In the genomic region with DNA sequence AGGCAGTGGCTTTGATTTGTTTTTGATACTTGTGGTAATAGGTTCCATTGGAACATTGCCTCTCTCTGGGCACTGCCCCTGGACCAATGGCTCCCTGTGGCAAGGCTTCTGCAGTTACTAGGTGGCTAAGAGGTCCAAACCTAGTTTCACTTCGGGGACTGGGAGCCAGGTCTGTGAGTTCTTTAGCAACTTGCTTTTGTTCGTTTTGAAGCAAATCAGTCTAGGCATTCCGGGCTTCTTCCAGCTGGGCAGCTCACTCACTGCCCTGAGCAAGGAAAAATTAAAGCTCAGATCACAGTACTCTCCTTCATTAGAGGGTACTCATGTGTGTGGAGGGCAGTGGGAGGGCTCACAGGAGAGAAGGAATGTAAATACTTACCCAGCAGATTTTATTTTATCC, we compare ENCODE assay signal across 30 cellular contexts.
A peak's percentile ranks its signal among the peaks of the same experiment; 100 is the strongest.
DNase-seq lines count a peak whose midpoint lies in the region; ATAC-seq and TF ChIP-seq lines count a peak whose summit lies in the region.
"Had no signal": no experiment of that assay in that cellular context is flagged by ENCODE, and none has a peak within 500 bp of the region (broad histone marks: within the 10 kb centered on the region; RNA-seq: fewer than 3 reads in every experiment).

No MANE protein-coding gene starts in this region.

- H3K9me1 ChIP-seq in IMR-90 (ENCODE audit: insufficient read depth, low read length): no peaks in the 10 kb centered on the region

- intact Hi-C loops in IMR-90 (cut with micrococcal nuclease): no loop called here

- no peak overlapping the region for H4K91ac ChIP-seq in IMR-90 (ENCODE audit: insufficient read depth, low read depth, low read length)

- dilution Hi-C loops in IMR-90 (cut with HindIII; ENCODE audit: low sequenced_read_pairs, unreplicated experiment): no loop called here

- TF ChIP-seq RAD21 in IMR-90 (IDR thresholded peaks at IDR 0.05; ENCODE audit: low read length): no peak

- no peak overlapping the region for H2AK5ac ChIP-seq in IMR-90 (ENCODE audit: low read depth, low read length)

- TF ChIP-seq POLR2A in IMR-90 (IDR thresholded peaks at IDR 0.05; ENCODE audit: low read depth, low read length): no peak

- H3K4me3 ChIP-seq in IMR-90 (ENCODE audit: insufficient read depth, low read depth, low read length): no peak overlapping the region
- H3K4me3 ChIP-seq: GM12878, hepatocyte, lung, right atrium auricular region, spleen, testis had no signal

- H3K14ac ChIP-seq in IMR-90 (replicated peaks; ENCODE audit: low read depth, low read length): no peak overlapping the region

- H3K18ac ChIP-seq in IMR-90 (ENCODE audit: low read depth, low read length): no peak overlapping the region

- no peak overlapping the region for H2BK20ac ChIP-seq in IMR-90 (ENCODE audit: low read depth, low read length)

- H3K27ac ChIP-seq in IMR-90 (ENCODE audit: insufficient read depth, low read length) (no peak overlapping the region), layer of hippocampus (ENCODE audit: low read depth, low read length) (peak overlapping the region; percentile 62)
- H3K27ac ChIP-seq: C4-2B, foreskin keratinocyte, hepatocyte, neutrophil, right atrium auricular region, spleen, testis had no signal

- H3K4me1 ChIP-seq in IMR-90 (ENCODE audit: control insufficient read depth, insufficient read depth, low read length): no peaks in the 10 kb centered on the region
- H3K4me1 ChIP-seq: right atrium auricular region, testis had no signal

- H3K79me1 ChIP-seq in IMR-90 (ENCODE audit: low read depth in 1 of 2, low read length in 2 of 2): no peaks in the 10 kb centered on the region

- no peak overlapping the region for H4K8ac ChIP-seq in IMR-90 (ENCODE audit: low read depth in 2 of 2, low read length in 2 of 2)

- no peak for DNase-seq in IMR-90
- DNase-seq in astrocyte of the hippocampus (ENCODE audit: low read depth, low spot score): peak; percentile 68
- peak; percentile 14 for DNase-seq in pons (ENCODE audit: low spot score)
- no peak for DNase-seq in A172 (ENCODE audit: low spot score)
- no peak for DNase-seq in DMS79 (lab: John Stamatoyannopoulos, UW)
- no peak for DNase-seq in NCI-H187 treated with DMSO at 0.1 percent for 48 hours (lab: John Stamatoyannopoulos, UW)
- DNase-seq: Calu3; foreskin keratinocyte; immature natural killer cell; Kasumi-1; NCI-H1092; NCI-H187; NCI-H345; NCI-H82; OCI-M1; spleen; stimulated activated CD4-positive, alpha-beta T cell treated with anti-CD3 and anti-CD28 coated beads, Interleukin-2, amount 100 ng/mL, for 48 hours; stimulated activated naive B cell treated with anti-CD40 and anti-IgM and Interleukin-4, amounts not matched to agents 10 μg/mL and 1 μg/mL and 100 μg/mL, for 72 hours; T1000; testis had no signal

- BruUV-seq in IMR-90 (replicated peaks; lab: Mats Ljungman, UMichigan): no TSS peak

- no peak overlapping the region for H3K56ac ChIP-seq in IMR-90 (ENCODE audit: extremely low read depth, insufficient read depth, low read length)

- WGBS in IMR-90 (ENCODE audit: extremely low coverage in 2 of 2, insufficient read length in 1 of 2), 2 experiments: 43% methylated on average over 1 of the region's 3 CpGs; no CpG with 5 or more reads in 1 of the 2 experiments

- no peak overlapping the region for H4K5ac ChIP-seq in IMR-90 (ENCODE audit: low read depth, low read length)

- no peak overlapping the region for H2BK120ac ChIP-seq in IMR-90 (ENCODE audit: low read depth, low read length)

- no peaks in the 10 kb centered on the region for H4K20me1 ChIP-seq in IMR-90 (ENCODE audit: insufficient read depth, low read length)

- TF ChIP-seq CTCF in IMR-90 (conservative IDR thresholded peaks at IDR 0.05; ENCODE audit: low read depth, low read length): no peak

- H3K23ac ChIP-seq in IMR-90 (ENCODE audit: low read depth, low read length): no peak overlapping the region

- H2AK9ac ChIP-seq in IMR-90 (replicated peaks; ENCODE audit: low read depth, low read length, poor library complexity): no peak overlapping the region

- POLR2A ChIA-PET in IMR-90 (lab: Charles Lee; ENCODE audit: unreplicated experiment): no interaction called here

- H3K27me3 ChIP-seq in IMR-90 (ENCODE audit: control insufficient read depth, insufficient read depth, low read length) (peaks cover 22% of the 10 kb centered on the region), layer of hippocampus (ENCODE audit: control insufficient read depth, insufficient read depth, low read length) (no peaks in the 10 kb centered on the region)
- H3K27me3 ChIP-seq: foreskin keratinocyte, hepatocyte, right atrium auricular region, testis had no signal

- no peaks in the 10 kb centered on the region for H3K9me3 ChIP-seq in IMR-90 (ENCODE audit: control insufficient read depth, insufficient read depth, low read length)
- H3K9me3 ChIP-seq: neutrophil, right atrium auricular region, spleen, testis had no signal

- ATAC-seq in IMR-90 (ENCODE audit: low read depth): no peak
- ATAC-seq in HG03432 (IDR thresholded peaks at IDR 0.05; ENCODE audit: unreplicated experiment): no peak
- ATAC-seq: esophagus mucosa; foreskin keratinocyte; GM12878; Right ventricle myocardium inferior; stimulated activated naive B cell treated with anti-CD40 and anti-IgM and Interleukin-4, amounts not matched to agents 10 μg/mL and 1 μg/mL and 100 μg/mL, for 72 hours had no signal

- H3K4me2 ChIP-seq in IMR-90 (ENCODE audit: low read depth, low read length): peak overlapping the region; percentile 40; the same call in 1 of the 2 replicates
- H3K4me2 ChIP-seq: hepatocyte had no signal

- H2BK15ac ChIP-seq in IMR-90 (ENCODE audit: low read depth, low read length): no peak overlapping the region

- in situ Hi-C loops in IMR-90 (cut with MboI; ENCODE audit: low sequenced_read_pairs): loop anchor here (10.0 kb wide), 1 partner anchor 984 kb away; no protein-coding TSS in a partner anchor

- CTCF ChIA-PET in IMR-90 (lab: Yijun Ruan, JAX): no interaction called here

- H3K9ac ChIP-seq in IMR-90 (ENCODE audit: low read depth, low read length): no peak overlapping the region

- no peaks in the 10 kb centered on the region for H3K36me3 ChIP-seq in IMR-90 (ENCODE audit: control insufficient read depth, insufficient read depth, low read length)
- H3K36me3 ChIP-seq: neutrophil, right atrium auricular region, spleen had no signal

- no peak overlapping the region for H2BK5ac ChIP-seq in IMR-90 (ENCODE audit: low read depth, low read length, poor library complexity, severe bottlenecking)

- H3K4ac ChIP-seq in IMR-90 (ENCODE audit: low read depth, low read length): no peak overlapping the region

- H2AFZ ChIP-seq in IMR-90 (replicated peaks; ENCODE audit: low read length, poor library complexity): no peak overlapping the region
- H2AFZ ChIP-seq: hepatocyte had no signal

TF ChIP-seq in IMR-90, 13 proteins besides CTCF, POLR2A, EP300 and RAD21:
- TF ChIP-seq MXI1 (IDR thresholded peaks at IDR 0.05; ENCODE audit: borderline replicate concordance, low read depth, low read length) (no peak), FOS (IDR thresholded peaks at IDR 0.05; ENCODE audit: low read depth, low read length) (no peak), MAZ (IDR thresholded peaks at IDR 0.05; ENCODE audit: borderline replicate concordance, low read depth, low read length) (no peak), CEBPB (IDR thresholded peaks at IDR 0.05; ENCODE audit: low read depth, low read length) (no peak), CHD1 (IDR thresholded peaks at IDR 0.05; ENCODE audit: low read depth, low read length) (no peak), SMC3 (IDR thresholded peaks at IDR 0.05; ENCODE audit: low read depth, low read length) (no peak), RCOR1 (IDR thresholded peaks at IDR 0.05; ENCODE audit: insufficient replicate concordance, low read length) (no peak), BHLHE40 (IDR thresholded peaks at IDR 0.05; ENCODE audit: low read depth, low read length) (no peak)
- TF ChIP-seq, protein P1, sequence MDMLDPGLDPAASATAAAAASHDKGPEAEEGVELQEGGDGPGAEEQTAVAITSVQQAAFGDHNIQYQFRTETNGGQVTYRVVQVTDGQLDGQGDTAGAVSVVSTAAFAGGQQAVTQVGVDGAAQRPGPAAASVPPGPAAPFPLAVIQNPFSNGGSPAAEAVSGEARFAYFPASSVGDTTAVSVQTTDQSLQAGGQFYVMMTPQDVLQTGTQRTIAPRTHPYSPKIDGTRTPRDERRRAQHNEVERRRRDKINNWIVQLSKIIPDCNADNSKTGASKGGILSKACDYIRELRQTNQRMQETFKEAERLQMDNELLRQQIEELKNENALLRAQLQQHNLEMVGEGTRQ (IDR thresholded peaks at IDR 0.05; ENCODE audit: low read depth, low read length): no peak
- TF ChIP-seq, protein P2, sequence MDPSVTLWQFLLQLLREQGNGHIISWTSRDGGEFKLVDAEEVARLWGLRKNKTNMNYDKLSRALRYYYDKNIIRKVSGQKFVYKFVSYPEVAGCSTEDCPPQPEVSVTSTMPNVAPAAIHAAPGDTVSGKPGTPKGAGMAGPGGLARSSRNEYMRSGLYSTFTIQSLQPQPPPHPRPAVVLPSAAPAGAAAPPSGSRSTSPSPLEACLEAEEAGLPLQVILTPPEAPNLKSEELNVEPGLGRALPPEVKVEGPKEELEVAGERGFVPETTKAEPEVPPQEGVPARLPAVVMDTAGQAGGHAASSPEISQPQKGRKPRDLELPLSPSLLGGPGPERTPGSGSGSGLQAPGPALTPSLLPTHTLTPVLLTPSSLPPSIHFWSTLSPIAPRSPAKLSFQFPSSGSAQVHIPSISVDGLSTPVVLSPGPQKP (IDR thresholded peaks at IDR 0.05; ENCODE audit: borderline replicate concordance, low read depth, low read length): no peak

Comparison
In these comparisons a context has a peak if more than half of its experiments do, and no peak if none do; other contexts are left out.
1. DNase-seq: peak in astrocyte of the hippocampus (single experiment) and pons (single experiment); none in IMR-90 (single experiment), A172 (single experiment), DMS79 (single experiment) and NCI-H187 treated with DMSO at 0.1 percent for 48 hours (single experiment).